ENCODE assay signal across 1 cellular context in genomic region chr4:38179690-38180299, GRCh38.
A peak's percentile ranks its signal among the peaks of the same experiment; 100 is the strongest.
TF ChIP-seq lines count a peak whose summit lies in the region.

No MANE protein-coding gene starts in this region.

TF ChIP-seq in K562, 482 proteins besides CTCF, POLR2A, EP300 and RAD21 (continued from another document):
- 0 out of 2 replicates have a peak, but pooled peaks have one; percentile 14 for TF ChIP-seq JUND (IDR thresholded peaks at IDR 0.05; ENCODE audit: borderline replicate concordance, low read depth, low read length)
- no peak for TF ChIP-seq JUND (tag; IDR thresholded peaks at IDR 0.05; ENCODE audit: borderline replicate concordance, low read depth, low read length)
- peak; percentile 48; the same call in 1 of the 2 replicates for TF ChIP-seq ZNF766 (CRISPR knock-in tag; conservative IDR thresholded peaks at IDR 0.05)
- TF ChIP-seq, protein P1, sequence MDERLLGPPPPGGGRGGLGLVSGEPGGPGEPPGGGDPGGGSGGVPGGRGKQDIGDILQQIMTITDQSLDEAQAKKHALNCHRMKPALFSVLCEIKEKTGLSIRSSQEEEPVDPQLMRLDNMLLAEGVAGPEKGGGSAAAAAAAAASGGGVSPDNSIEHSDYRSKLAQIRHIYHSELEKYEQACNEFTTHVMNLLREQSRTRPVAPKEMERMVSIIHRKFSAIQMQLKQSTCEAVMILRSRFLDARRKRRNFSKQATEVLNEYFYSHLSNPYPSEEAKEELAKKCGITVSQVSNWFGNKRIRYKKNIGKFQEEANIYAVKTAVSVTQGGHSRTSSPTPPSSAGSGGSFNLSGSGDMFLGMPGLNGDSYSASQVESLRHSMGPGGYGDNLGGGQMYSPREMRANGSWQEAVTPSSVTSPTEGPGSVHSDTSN (CRISPR knock-in tag; IDR thresholded peaks at IDR 0.05; ENCODE audit: low read depth): no peak
- TF ChIP-seq, protein P1 (tag; conservative IDR thresholded peaks at IDR 0.05; ENCODE audit: low read depth): 0 out of 2 replicates have a peak, but pooled peaks have one; percentile 5
- no peak for TF ChIP-seq RFX7 (CRISPR knock-in tag; IDR thresholded peaks at IDR 0.05)
- no peak for TF ChIP-seq EWSR1 (IDR thresholded peaks at IDR 0.05; ENCODE audit: borderline replicate concordance, low read depth, partially characterized antibody)
- TF ChIP-seq SMC3 (conservative IDR thresholded peaks at IDR 0.05; ENCODE audit: insufficient read depth, low read depth, low read length): peak; percentile 96
- peak in 1 of 2 experiments; percentile 29; a peak in 1 of 3 replicates for TF ChIP-seq CBX3 (IDR thresholded peaks at IDR 0.05; ENCODE audit: borderline replicate concordance in 1 of 2, low read length in 2 of 2)
TF ChIP-seq in K562: peak in this region for 19.
